In the genomic region with DNA sequence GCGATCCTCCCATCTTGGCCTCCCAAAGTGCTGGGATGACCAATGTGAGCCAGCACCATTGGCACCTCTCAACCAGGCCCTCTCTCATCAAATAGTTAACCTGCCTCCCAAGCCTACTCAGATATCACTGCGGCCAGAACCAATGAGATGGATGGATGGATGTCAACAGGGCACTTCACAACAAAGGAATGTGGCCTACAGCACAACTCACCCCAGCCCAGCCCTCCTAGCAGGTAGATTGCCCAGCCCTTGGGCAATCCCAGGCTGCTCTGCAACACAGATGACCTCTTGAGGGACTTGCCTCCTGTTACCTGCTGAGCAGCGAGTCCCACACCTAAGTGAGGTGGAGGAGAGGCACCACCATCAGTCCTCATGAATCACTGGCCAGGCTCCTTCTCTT, we compare ENCODE assay signal across 18 cellular contexts. TPM values are rescaled to one million over a fixed set of nuclear protein-coding genes. Genes with fewer than 3 reads are reported as not detected.
DNase-seq lines count a peak whose midpoint lies in the region; ATAC-seq, FAIRE-seq and TF ChIP-seq lines count a peak whose summit lies in the region.
"Had no signal": no experiment of that assay in that cellular context is flagged by ENCODE, and none has a peak within 500 bp of the region (broad histone marks: within the 10 kb centered on the region; RNA-seq: fewer than 3 reads in every experiment).

No MANE protein-coding gene starts in this region.

- no peak overlapping the region for H2AK5ac ChIP-seq in IMR-90 (ENCODE audit: low read depth, low read length)
- H2AK5ac ChIP-seq in mesendoderm (ENCODE audit: low read length), result no peak overlapping the region

- H3K9me3 Mint-ChIP-seq in natural killer cell, result no peaks in the 10 kb centered on the region
- H3K9me3 Mint-ChIP-seq: activated naive CD4-positive, alpha-beta T cell treated with anti-CD3 and anti-CD28 coated beads, Interleukin-2, amount 50 U/mL, for 72 hours; activated T-cell treated with anti-CD3 and anti-CD28 coated beads, Interleukin-2, amount 50 U/mL, for 24 hours; CD8-positive, alpha-beta T cell had no signal

- CTCF ChIA-PET in A549 (lab: Yijun Ruan, JAX), result interaction anchor here (1.2 kb wide), 1 partner anchor 12 kb away, joined by 4 read pairs; no protein-coding TSS in a partner anchor
- CTCF ChIA-PET in IMR-90 (lab: Yijun Ruan, JAX), result no interaction called here

- H4K8ac ChIP-seq in IMR-90 (ENCODE audit: low read depth in 2 of 2, low read length in 2 of 2), result no peak overlapping the region
- H4K8ac ChIP-seq in mesendoderm (ENCODE audit: low read depth, low read length), result no peak overlapping the region

- dilution Hi-C loops in IMR-90 (cut with HindIII; ENCODE audit: low sequenced_read_pairs, unreplicated experiment), result no loop called here

- TF ChIP-seq RAD21 in A549 (conservative IDR thresholded peaks at IDR 0.05 in 1 of 2, IDR thresholded peaks at IDR 0.05 in 1 of 2) (no peak), IMR-90 (IDR thresholded peaks at IDR 0.05; ENCODE audit: low read length) (no peak)

- H3K9me3 ChIP-seq in A549 (no peaks in the 10 kb centered on the region), IMR-90 (ENCODE audit: control insufficient read depth, insufficient read depth, low read length) (no peaks in the 10 kb centered on the region)

- no peaks in the 10 kb centered on the region for H3K36me3 Mint-ChIP-seq in natural killer cell
- H3K36me3 Mint-ChIP-seq: activated naive CD4-positive, alpha-beta T cell treated with anti-CD3 and anti-CD28 coated beads, Interleukin-2, amount 50 U/mL, for 72 hours; CD8-positive, alpha-beta T cell had no signal

- H3K4me1 ChIP-seq in A549, result peaks cover 68% of the 10 kb centered on the region
- no peaks in the 10 kb centered on the region; the same call in 1 of the 2 replicates for H3K4me1 ChIP-seq in IMR-90 (ENCODE audit: control insufficient read depth, insufficient read depth, low read length)
- peaks cover 3% of the 10 kb centered on the region for H3K4me1 ChIP-seq in mesendoderm (ENCODE audit: control insufficient read depth, low read depth, low read length)

- intact Hi-C loops in IMR-90 (cut with micrococcal nuclease), result no loop called here
- intact Hi-C loops in natural killer cell (cut with micrococcal nuclease), result no loop called here

- H3K79me1 ChIP-seq in IMR-90 (ENCODE audit: low read depth in 1 of 2, low read length in 2 of 2), result no peaks in the 10 kb centered on the region
- no peaks in the 10 kb centered on the region for H3K79me1 ChIP-seq in mesendoderm (ENCODE audit: low read length)

- H3K9ac ChIP-seq in IMR-90 (ENCODE audit: low read depth, low read length) (no peak overlapping the region), mesendoderm (ENCODE audit: low read length) (no peak overlapping the region)

- peak overlapping the region; percentile 48 for H2AK9ac ChIP-seq in IMR-90 (replicated peaks; ENCODE audit: low read depth, low read length, poor library complexity)

- no peak overlapping the region for H3K4me3 ChIP-seq in A549
- no peak overlapping the region for H3K4me3 ChIP-seq in IMR-90 (ENCODE audit: insufficient read depth, low read depth, low read length)
- no peak overlapping the region for H3K4me3 ChIP-seq in bronchial epithelial cell (ENCODE audit: low read depth, low read length)
- no peak overlapping the region for H3K4me3 ChIP-seq in mesendoderm (ENCODE audit: low read length)

- no peak overlapping the region for H3K18ac ChIP-seq in IMR-90 (ENCODE audit: low read depth, low read length)
- no peak overlapping the region for H3K18ac ChIP-seq in mesendoderm (ENCODE audit: low read length)

- H3K36me3 ChIP-seq in IMR-90 (ENCODE audit: control insufficient read depth, insufficient read depth, low read length), result no peaks in the 10 kb centered on the region
- no peaks in the 10 kb centered on the region for H3K36me3 ChIP-seq in bronchial epithelial cell (ENCODE audit: control insufficient read depth, insufficient read depth, low read length)
- no peaks in the 10 kb centered on the region for H3K36me3 ChIP-seq in mesendoderm (ENCODE audit: control insufficient read depth, insufficient read depth, low read length)
- H3K36me3 ChIP-seq: brain microvascular endothelial cell had no signal

- DNase-seq in A549 (ENCODE audit: low read depth in 1 of 2, low spot score in 1 of 2) (no peak), IMR-90 (no peak), bronchial epithelial cell (ENCODE audit: low read depth) (peak; percentile 50), mesendoderm (peak; percentile 91), natural killer cell (no peak), D721Med (ENCODE audit: insufficient read length, low spot score) (no peak)
- DNase-seq: activated CD4-positive, alpha-beta T cell treated with anti-CD3 and anti-CD28 coated beads, Interleukin-2, amount 50 U/mL, for 48 hours; activated T-cell treated with anti-CD3 and anti-CD28 coated beads, Interleukin-2, amount 50 U/mL, for 24 hours; brain microvascular endothelial cell; CD8-positive, alpha-beta T cell; NCI-H1436 treated with DMSO at 0.1 percent for 48 hours; NCI-H524; stimulated activated CD4-positive, alpha-beta T cell treated with anti-CD3 and anti-CD28 coated beads, Interleukin-12 subunit alpha, Interleukin-12 subunit beta, amount 100 ng/mL, for 4 hours; stimulated activated naive CD4-positive, alpha-beta T cell treated with Interleukin-2 at 50 U/mL for 16 hours had no signal

- H2AFZ ChIP-seq in IMR-90 (replicated peaks; ENCODE audit: low read length, poor library complexity), result no peak overlapping the region

- no peak overlapping the region for H3K14ac ChIP-seq in IMR-90 (replicated peaks; ENCODE audit: low read depth, low read length)

- H2BK5ac ChIP-seq in IMR-90 (ENCODE audit: low read depth, low read length, poor library complexity, severe bottlenecking), result no peak overlapping the region
- H2BK5ac ChIP-seq in mesendoderm (ENCODE audit: low read length), result no peak overlapping the region

- no peaks in the 10 kb centered on the region for H4K20me1 ChIP-seq in IMR-90 (ENCODE audit: insufficient read depth, low read length)

- H3K23ac ChIP-seq in IMR-90 (ENCODE audit: low read depth, low read length), result no peak overlapping the region
- no peak overlapping the region for H3K23ac ChIP-seq in mesendoderm (ENCODE audit: low read length)

- H2BK15ac ChIP-seq in IMR-90 (ENCODE audit: low read depth, low read length), result no peak overlapping the region
- no peak overlapping the region for H2BK15ac ChIP-seq in mesendoderm (replicated peaks; ENCODE audit: low read depth)

- no peak overlapping the region for H2BK20ac ChIP-seq in IMR-90 (ENCODE audit: low read depth, low read length)

- H3K4me2 ChIP-seq in A549, result 0 out of 3 replicates have a peak overlapping the region, but pooled peaks have one; percentile 11
- no peak overlapping the region for H3K4me2 ChIP-seq in IMR-90 (ENCODE audit: low read depth, low read length)
- no peak overlapping the region for H3K4me2 ChIP-seq in mesendoderm (ENCODE audit: low read length)

- BruUV-seq in IMR-90 (replicated peaks; lab: Mats Ljungman, UMichigan), result no TSS peak

- H3K27me3 Mint-ChIP-seq in natural killer cell (ENCODE audit: low read depth in 2 of 2), result peaks cover 0 to 6% of the 10 kb centered on the region in 2 donors
- H3K27me3 Mint-ChIP-seq: activated T-cell treated with anti-CD3 and anti-CD28 coated beads, Interleukin-2, amount 50 U/mL, for 24 hours had no signal

- peak overlapping the region; percentile 25 to 66; a peak in 4 of 6 replicates for H3K27ac ChIP-seq in A549
- H3K27ac ChIP-seq in IMR-90 (ENCODE audit: insufficient read depth, low read length), result no peak overlapping the region
- H3K27ac ChIP-seq in mesendoderm (ENCODE audit: low read depth, low read length), result no peak overlapping the region
- H3K27ac ChIP-seq: brain microvascular endothelial cell, HL-60 had no signal

- no peak overlapping the region for H3K4ac ChIP-seq in IMR-90 (ENCODE audit: low read depth, low read length)
- no peak overlapping the region for H3K4ac ChIP-seq in mesendoderm (ENCODE audit: low read depth, low read length)

- H3K56ac ChIP-seq in IMR-90 (ENCODE audit: extremely low read depth, insufficient read depth, low read length), result no peak overlapping the region
- no peak overlapping the region for H3K56ac ChIP-seq in mesendoderm (ENCODE audit: low read length)

- no peak overlapping the region for H4K91ac ChIP-seq in IMR-90 (ENCODE audit: insufficient read depth, low read depth, low read length)

- H4K5ac ChIP-seq in IMR-90 (ENCODE audit: low read depth, low read length) (no peak overlapping the region), mesendoderm (ENCODE audit: low read length) (no peak overlapping the region)

- H3K27ac Mint-ChIP-seq in natural killer cell, result no peak overlapping the region
- H3K27ac Mint-ChIP-seq: activated naive CD4-positive, alpha-beta T cell treated with anti-CD3 and anti-CD28 coated beads, Interleukin-2, amount 50 U/mL, for 72 hours; activated T-cell treated with anti-CD3 and anti-CD28 coated beads, Interleukin-2, amount 50 U/mL, for 24 hours; CD8-positive, alpha-beta T cell had no signal

- H2BK120ac ChIP-seq in IMR-90 (ENCODE audit: low read depth, low read length) (no peak overlapping the region), mesendoderm (ENCODE audit: low read depth, low read length) (no peak overlapping the region)

- in situ Hi-C loops in IMR-90 (cut with MboI; ENCODE audit: low sequenced_read_pairs), result no loop called here

- TF ChIP-seq CTCF in A549 (IDR thresholded peaks at IDR 0.05) (no peak), IMR-90 (conservative IDR thresholded peaks at IDR 0.05; ENCODE audit: low read depth, low read length) (no peak), bronchial epithelial cell (IDR thresholded peaks at IDR 0.05; ENCODE audit: insufficient read depth, low read length, severe bottlenecking) (no peak), natural killer cell (IDR thresholded peaks at IDR 0.05) (no peak), D721Med (IDR thresholded peaks at IDR 0.05; ENCODE audit: insufficient read depth, missing control alignments) (no peak)

- no peak for TF ChIP-seq POLR2A in A549 (IDR thresholded peaks at IDR 0.05; ENCODE audit: low read length)
- no peak for TF ChIP-seq POLR2A in IMR-90 (IDR thresholded peaks at IDR 0.05; ENCODE audit: low read depth, low read length)

- no peak overlapping the region for H3K4me3 Mint-ChIP-seq in natural killer cell
- H3K4me3 Mint-ChIP-seq: activated T-cell treated with anti-CD3 and anti-CD28 coated beads, Interleukin-2, amount 50 U/mL, for 24 hours; CD8-positive, alpha-beta T cell had no signal

- ATAC-seq in A549, result no peak
- ATAC-seq in IMR-90 (ENCODE audit: low read depth), result no peak
- no peak for ATAC-seq in GM21529 (IDR thresholded peaks at IDR 0.05; ENCODE audit: unreplicated experiment)
- ATAC-seq in natural killer cell, result no peak
- no peak for ATAC-seq in GM19463 (IDR thresholded peaks at IDR 0.05; ENCODE audit: unreplicated experiment)
- ATAC-seq: activated naive CD4-positive, alpha-beta T cell treated with anti-CD3 and anti-CD28 coated beads, Interleukin-2, amount 50 U/mL, for 72 hours; CD8-positive, alpha-beta T cell had no signal

- H3K27me3 ChIP-seq in IMR-90 (ENCODE audit: control insufficient read depth, insufficient read depth, low read length) (peaks cover 37% of the 10 kb centered on the region), bronchial epithelial cell (ENCODE audit: control insufficient read depth, insufficient read depth, low read length) (no peaks in the 10 kb centered on the region), mesendoderm (ENCODE audit: insufficient read depth, low read length, poor library complexity) (no peaks in the 10 kb centered on the region)
- H3K27me3 ChIP-seq: brain microvascular endothelial cell had no signal

- H3K79me2 ChIP-seq in mesendoderm (ENCODE audit: control insufficient read depth, insufficient read depth, low read length), result no peaks in the 10 kb centered on the region

- POLR2A ChIA-PET in A549 (lab: Yijun Ruan, JAX) (no interaction called here), IMR-90 (lab: Charles Lee; ENCODE audit: unreplicated experiment) (no interaction called here)

- H3K4me1 Mint-ChIP-seq in natural killer cell, result no peaks in the 10 kb centered on the region

- no peak for TF ChIP-seq EP300 in A549 (IDR thresholded peaks at IDR 0.05)

- WGBS in A549 (ENCODE audit: missing lambda C conversion rate), result 89% methylated on average over 2 of the region's 3 CpGs
- WGBS in IMR-90 (ENCODE audit: extremely low coverage in 2 of 2, insufficient read length in 1 of 2), 2 experiments, result no CpG with 5 or more reads among the region's 3 CpGs
- no CpG with 5 or more reads among the region's 3 CpGs for WGBS in mesendoderm (ENCODE audit: extremely low coverage, insufficient coverage, low lambda C conversion rate)

- no peak for FAIRE-seq in A549 (lab: Jason Lieb, UNC)
- FAIRE-seq in bronchial epithelial cell (lab: Jason Lieb, UNC), result no peak
- FAIRE-seq in D721Med (lab: Jason Lieb, UNC), result no peak

- peaks cover 11% of the 10 kb centered on the region; the same call in 1 of the 2 replicates for H3K9me1 ChIP-seq in IMR-90 (ENCODE audit: insufficient read depth, low read length)

RNA-seq across cellular contexts. Expression of gene KIFC3, which starts 22.6 kb away (rescaled TPM):
- 127 and 128 TPM in 2 replicates for polyA plus RNA-seq in A549 (2011; rRNA removed)
- 236 and 291 TPM in 2 replicates for polyA plus RNA-seq in A549 (2012; cell fraction: cytosol; rRNA removed)
- 781 and 955 TPM in 2 replicates for polyA plus RNA-seq in A549 (2012; cell fraction: nucleus; rRNA removed)
- polyA plus RNA-seq in A549 (2017; fragmentation: RNase III; extraction: RNeasy Plus Mini Kit Qiagen cat#74134 plus additional on column Dnase treatment), result 171 to 180 TPM (median 178 TPM) in 3 replicates
- 225 and 333 TPM in 2 replicates for polyA minus RNA-seq in A549 (2011; rRNA and poly(A)+ RNA removed)
- total RNA-seq in IMR-90 (2012; rRNA removed), result 38.3 and 48.6 TPM in 2 replicates
- 62.5 and 66.6 TPM in 2 replicates for polyA plus RNA-seq in IMR-90 (2012; rRNA removed)
- 43.3 and 62.3 TPM in 2 replicates for polyA plus RNA-seq in IMR-90 (2012; cell fraction: cytosol; rRNA removed)
- 123 and 327 TPM in 2 replicates for polyA plus RNA-seq in IMR-90 (2012; cell fraction: nucleus; rRNA removed; ENCODE audit: low replicate concordance)
- total RNA-seq in bronchial epithelial cell, result 34.8 and 35.8 TPM in 2 replicates
- polyA plus RNA-seq in mesendoderm (2013, experiment 1 of 2), result 13.8 TPM
- polyA plus RNA-seq in mesendoderm (2013, experiment 2 of 2), result 14.1 TPM
- total RNA-seq in natural killer cell, result 100 to 1,000 TPM in 1 of 3 donors, 10 to 100 TPM in 2; 54.2 to 106 (median 84.9) TPM

Comparison
In these comparisons a context has a peak if more than half of its experiments do, and no peak if none do; other contexts are left out.
1. DNase-seq: peak in bronchial epithelial cell (single experiment) and mesendoderm (single experiment); none in A549 (0 of 2), IMR-90 (single experiment), natural killer cell (single experiment) and D721Med (single experiment).
2. H3K27ac ChIP-seq: peak in A549 (2 of 2); none in IMR-90 (single experiment) and mesendoderm (single experiment).